ENCODE assay signal across 8 cellular contexts in genomic region chr13:50080158-50080855, GRCh38.
A peak's percentile ranks its signal among the peaks of the same experiment; 100 is the strongest.
DNase-seq lines count a peak whose midpoint lies in the region; ATAC-seq and TF ChIP-seq lines count a peak whose summit lies in the region.

No MANE protein-coding gene starts in this region.

- TF ChIP-seq CTCF in H9 (conservative IDR thresholded peaks at IDR 0.05) (no peak), astrocyte of the cerebellum (IDR thresholded peaks at IDR 0.05; ENCODE audit: low read depth, low read length, missing control alignments) (no peak), smooth muscle cell (IDR thresholded peaks at IDR 0.05; ENCODE audit: borderline replicate concordance, insufficient read depth, poor library complexity, severe bottlenecking) (no peak)

- H2BK120ac ChIP-seq in H9 (ENCODE audit: low read depth, low read length, poor library complexity, severe bottlenecking) = no peak overlapping the region

- no peak overlapping the region for H4K5ac ChIP-seq in H9 (ENCODE audit: insufficient read length, low read depth, low read length)

- H3K27ac ChIP-seq in H9 (ENCODE audit: insufficient read length, low read depth, low read length) (no peak overlapping the region), iPS-20b (ENCODE audit: low read length) (no peak overlapping the region), smooth muscle cell (ENCODE audit: low read depth) (peak overlapping the region; percentile 46)

- H3K9me3 ChIP-seq in H9 (ENCODE audit: control insufficient read depth, low read depth, low read length) = no peaks in the 10 kb centered on the region
- H3K9me3 ChIP-seq in iPS-20b (ENCODE audit: insufficient read depth, low read depth, low read length) = no peaks in the 10 kb centered on the region
- no peaks in the 10 kb centered on the region for H3K9me3 ChIP-seq in smooth muscle cell (replicated peaks; ENCODE audit: low read depth)

- peak overlapping the region in 2 of 3 experiments; percentile 22 to 77; a peak in 2 of 7 replicates for H3K27ac Mint-ChIP-seq in H9

- no peaks in the 10 kb centered on the region for H3K79me1 ChIP-seq in H9 (ENCODE audit: insufficient read depth, low read depth, low read length, poor library complexity, severe bottlenecking)

- H2AK5ac ChIP-seq in H9 (ENCODE audit: insufficient read length, low read length) = no peak overlapping the region

- H3K79me2 ChIP-seq in H9 (ENCODE audit: insufficient read depth, low read length) = peaks cover 4% of the 10 kb centered on the region; the same call in 1 of the 2 replicates
- H3K79me2 ChIP-seq in smooth muscle cell (ENCODE audit: low read depth) = peaks cover 60% of the 10 kb centered on the region

- H3K23ac ChIP-seq in H9 (ENCODE audit: insufficient read length, low read depth, low read length) = no peak overlapping the region

- ATAC-seq in HG02763 (IDR thresholded peaks at IDR 0.05; ENCODE audit: unreplicated experiment) = no peak
- no peak for ATAC-seq in HG03095 (IDR thresholded peaks at IDR 0.05; ENCODE audit: unreplicated experiment)

- H3K4me2 ChIP-seq in H9 (ENCODE audit: insufficient read depth, insufficient read length, low read length) (peak overlapping the region; percentile 84), smooth muscle cell (peak overlapping the region; percentile 95)

- H3K27me3 Mint-ChIP-seq in H9 (ENCODE audit: low read depth) = peaks cover 5% of the 10 kb centered on the region; the same call in 1 of the 2 replicates

- no peak overlapping the region for H2BK20ac ChIP-seq in H9 (ENCODE audit: low read depth, low read length, poor library complexity, severe bottlenecking)

- H3K4me3 ChIP-seq in astrocyte of the cerebellum (ENCODE audit: low read depth, low read length) = peak overlapping the region; percentile 81
- peak overlapping the region; percentile 86 for H3K4me3 ChIP-seq in iPS-20b (ENCODE audit: low read length)
- H3K4me3 ChIP-seq in smooth muscle cell = peak overlapping the region; percentile 84

- no peak overlapping the region for H4K8ac ChIP-seq in H9 (replicated peaks; ENCODE audit: insufficient read length, low read depth, low read length)

- H3K4me1 Mint-ChIP-seq in H9 = peaks cover 22 to 30% of the 10 kb centered on the region in 2 experiments

- H2BK15ac ChIP-seq in H9 (ENCODE audit: low read depth, low read length) = no peak overlapping the region

- DNase-seq in AG20443 (ENCODE audit: low spot score) (peak; percentile 9), H9 (no peak), RKO (ENCODE audit: low spot score) (peak; percentile 63), astrocyte of the cerebellum (ENCODE audit: low read depth) (no peak), smooth muscle cell (lab: John Stamatoyannopoulos, UW; ENCODE audit: unreplicated experiment) (peak; percentile 2)

- H3F3A ChIP-seq in smooth muscle cell (ENCODE audit: low read depth) = no peaks in the 10 kb centered on the region

- H2BK12ac ChIP-seq in H9 (ENCODE audit: insufficient read length, low read depth, low read length) = no peak overlapping the region

- H3K4me1 ChIP-seq in H9 (ENCODE audit: insufficient read depth, low read length) (no peaks in the 10 kb centered on the region), iPS-20b (ENCODE audit: insufficient read depth, low read length) (peaks cover 19% of the 10 kb centered on the region; the same call in 1 of the 2 replicates), smooth muscle cell (ENCODE audit: low read depth) (peaks cover 15% of the 10 kb centered on the region)

- H3K23me2 ChIP-seq in H9 (ENCODE audit: insufficient read length, low read depth, low read length, poor library complexity, severe bottlenecking) = peaks cover 17% of the 10 kb centered on the region

- no peak overlapping the region for H2BK5ac ChIP-seq in H9 (ENCODE audit: insufficient read length, low read length)

- H3K56ac ChIP-seq in H9 (ENCODE audit: insufficient read length, low read depth, low read length) = no peak overlapping the region

- no peak overlapping the region for H3K18ac ChIP-seq in H9 (ENCODE audit: insufficient read length, low read depth, low read length)

- H3K9ac ChIP-seq in H9 (ENCODE audit: extremely low read depth, insufficient read length, low read length) (peak overlapping the region; percentile 11), iPS-20b (ENCODE audit: low read depth, low read length) (peak overlapping the region; percentile 88), smooth muscle cell (ENCODE audit: low read depth) (peak overlapping the region; percentile 74)

- H3K4me3 Mint-ChIP-seq in H9 = peak overlapping the region; percentile 98 to 99

- H3K27me3 ChIP-seq in H9 (ENCODE audit: insufficient read depth, low read length) (no peaks in the 10 kb centered on the region), iPS-20b (ENCODE audit: insufficient read depth, low read length) (peaks cover 22% of the 10 kb centered on the region), smooth muscle cell (ENCODE audit: low read depth) (no peaks in the 10 kb centered on the region)

- in situ Hi-C loops in astrocyte of the cerebellum (cut with HindIII; ENCODE audit: low sequenced_read_pairs) = no loop called here

- H3K36me3 ChIP-seq in iPS-20b (ENCODE audit: insufficient read depth, low read depth, low read length) = no peaks in the 10 kb centered on the region
- H3K36me3 ChIP-seq in smooth muscle cell (ENCODE audit: low read depth) = no peaks in the 10 kb centered on the region

- H3K9me3 Mint-ChIP-seq in H9 = no peaks in the 10 kb centered on the region; a peak in 1 of 5 replicates

- H3K14ac ChIP-seq in H9 (ENCODE audit: insufficient read depth, low read length) = no peak overlapping the region

- no peak overlapping the region for H2AFZ ChIP-seq in H9 (ENCODE audit: low read length)
- H2AFZ ChIP-seq in smooth muscle cell (ENCODE audit: low read depth) = peak overlapping the region; percentile 91

- no peak overlapping the region for H4K91ac ChIP-seq in H9 (ENCODE audit: insufficient read length, low read depth, low read length)

- no peak overlapping the region for H3K4ac ChIP-seq in H9 (ENCODE audit: low read depth, low read length)

- WGBS in H9 (ENCODE audit: extremely low coverage, insufficient read length, low lambda C conversion rate) = no CpG with 5 or more reads among the region's 31 CpGs
- under 1% methylated on average over 31 of the region's 31 CpGs for WGBS in smooth muscle cell (ENCODE audit: low lambda C conversion rate)

- H3K36me3 Mint-ChIP-seq in H9 (ENCODE audit: insufficient read depth in 1 of 3, low read depth in 3 of 3) = peaks cover 0 to 2% (median 0%) of the 10 kb centered on the region in 3 experiments; a peak in 2 of 7 replicates

- H4K20me1 ChIP-seq in H9 (ENCODE audit: control insufficient read depth, insufficient read depth, insufficient read length) (no peaks in the 10 kb centered on the region), smooth muscle cell (ENCODE audit: low read depth) (peaks cover 4% of the 10 kb centered on the region)

- no peak overlapping the region for H3T11ph ChIP-seq in H9 (ENCODE audit: low read length)

Comparison
In these comparisons a context has a peak if more than half of its experiments do, and no peak if none do; other contexts are left out.
1. DNase-seq: peak in AG20443 (single experiment), RKO (single experiment) and smooth muscle cell (single experiment); none in H9 (single experiment) and astrocyte of the cerebellum (single experiment).
2. H3K9ac ChIP-seq: peak in every context shown above with its lines; median percentile 88 in iPS-20b; 74 in smooth muscle cell; 11 in H9.
3. Peak in every context shown above with its lines, with median percentiles within 50 percentile points of each other: H3K4me3 ChIP-seq.